ENCODE assay signal across 8 cellular contexts in the genomic region with DNA sequence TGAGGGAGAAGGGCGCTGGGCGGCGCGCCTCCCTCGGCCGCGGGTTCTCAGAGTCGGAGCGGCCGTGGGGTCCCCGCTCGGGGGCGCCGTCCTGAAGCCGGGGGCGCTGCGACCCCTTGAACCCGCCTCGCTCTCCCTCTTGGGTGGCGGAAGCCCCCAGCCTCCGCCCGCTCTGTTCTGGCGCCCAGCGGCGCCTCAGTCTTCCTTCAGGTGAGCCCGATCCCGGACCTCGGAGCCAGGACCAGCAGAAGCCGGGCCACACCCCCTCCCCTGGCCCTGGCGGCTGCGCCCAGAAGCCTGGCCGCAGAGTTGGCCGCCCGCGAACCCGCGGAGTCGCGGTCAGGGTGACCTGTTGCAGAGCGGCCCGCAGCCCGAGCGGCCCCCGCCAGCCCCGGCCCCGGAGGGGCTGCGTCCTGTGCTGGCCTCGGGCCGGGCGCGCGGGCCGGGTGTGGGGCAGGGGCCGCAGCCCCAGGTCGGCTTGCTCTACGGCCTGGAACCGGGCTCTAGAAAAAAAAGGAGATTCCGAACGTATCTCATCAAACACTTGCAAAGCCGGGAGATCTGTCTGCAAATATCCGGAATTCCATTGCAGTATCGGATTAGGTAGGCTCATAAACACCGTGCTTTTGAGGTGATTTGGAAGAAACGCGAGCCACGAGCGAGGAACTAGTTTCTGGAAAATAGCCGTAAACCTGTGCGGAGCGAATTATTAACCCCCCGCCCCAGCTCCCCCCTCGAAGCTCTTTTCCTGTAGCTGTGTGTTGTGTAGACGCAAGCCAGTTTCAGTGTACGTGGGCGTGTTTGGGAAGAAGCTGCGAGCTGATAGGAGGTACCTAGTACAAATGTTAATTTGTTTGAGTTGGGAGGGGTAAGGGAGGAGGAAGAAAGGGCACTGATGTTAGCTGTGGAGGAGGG. TPM values are rescaled to one million over a fixed set of nuclear protein-coding genes. Genes with fewer than 3 reads are reported as not detected.
DNase-seq lines count a peak whose midpoint lies in the region; ATAC-seq and TF ChIP-seq lines count a peak whose summit lies in the region.

No MANE protein-coding gene starts in this region.

- H3K79me2 ChIP-seq in OCI-LY7 (ENCODE audit: insufficient read depth, low read depth, low read length) (peaks cover 66% of the 10 kb centered on the region), fibroblast of lung (ENCODE audit: control insufficient read depth, insufficient read depth, low read length) (peaks cover 46% of the 10 kb centered on the region)

- H3K4me3 Mint-ChIP-seq in Caco-2 (ENCODE audit: unreplicated experiment) (peak overlapping the region; percentile 89), naive B cell (peak overlapping the region; percentile 87 to 100 (median 96))

- H3K36me3 ChIP-seq in Caco-2 (ENCODE audit: control insufficient read depth, insufficient read depth, low read length) (no peaks in the 10 kb centered on the region), OCI-LY7 (ENCODE audit: insufficient read depth, low read length) (peaks cover 51% of the 10 kb centered on the region), fibroblast of lung (ENCODE audit: control insufficient read depth, insufficient read depth, low read length) (no peaks in the 10 kb centered on the region), stomach smooth muscle (ENCODE audit: control insufficient read depth in 2 of 2, insufficient read depth in 2 of 2, low read length in 2 of 2) (no peaks in the 10 kb centered on the region)

- H2AFZ ChIP-seq in OCI-LY7 (ENCODE audit: low read length) (no peak overlapping the region), fibroblast of lung (ENCODE audit: low read length) (peak overlapping the region; percentile 53)

- peaks cover 5% of the 10 kb centered on the region for H3K36me3 Mint-ChIP-seq in Caco-2 (ENCODE audit: insufficient read depth, unreplicated experiment)
- peaks cover 17 to 27% of the 10 kb centered on the region in 2 donors for H3K36me3 Mint-ChIP-seq in naive B cell

- H3K27ac ChIP-seq in OCI-LY7 (ENCODE audit: low read depth, low read length, poor library complexity, severe bottlenecking) (peak overlapping the region; percentile 84), fibroblast of lung (ENCODE audit: insufficient read depth, low read length) (peak overlapping the region; percentile 52), stomach smooth muscle (ENCODE audit: low read length) (no peak overlapping the region)

- no peaks in the 10 kb centered on the region for H3K27me3 Mint-ChIP-seq in Caco-2 (ENCODE audit: insufficient read depth, unreplicated experiment)
- no peaks in the 10 kb centered on the region for H3K27me3 Mint-ChIP-seq in naive B cell

- intact Hi-C loops in Caco-2 (cut with micrococcal nuclease; ENCODE audit: unreplicated experiment) (loop anchor here (1.0 to 2.0 kb wide), 2 partner anchors 71 to 183 kb away; no protein-coding TSS in a partner anchor), OCI-LY7 (cut with micrococcal nuclease; ENCODE audit: unreplicated experiment) (loop anchor here (1.0 to 2.0 kb wide), 6 partner anchors 27 to 303 kb away; no protein-coding TSS in a partner anchor)

- BruUV-seq in Caco-2 (replicated peaks; lab: Mats Ljungman, UMichigan) (TSS peak; percentile 62), OCI-LY7 (replicated peaks; lab: Mats Ljungman, UMichigan) (no TSS peak)

- peak overlapping the region; percentile 86 for H3K27ac Mint-ChIP-seq in Caco-2 (ENCODE audit: unreplicated experiment)
- H3K27ac Mint-ChIP-seq in naive B cell = peak overlapping the region; percentile 80 to 97 (median 94)

- H3K9ac ChIP-seq in fibroblast of lung (ENCODE audit: insufficient read depth, low read length) = peak overlapping the region; percentile 71
- H3K9ac ChIP-seq in stomach smooth muscle (ENCODE audit: low read length in 2 of 2) = peak overlapping the region; percentile 37 to 55

- H3K4me1 Mint-ChIP-seq in Caco-2 (ENCODE audit: low read depth, unreplicated experiment) = peaks cover 6% of the 10 kb centered on the region
- peaks cover 29 to 66% (median 43%) of the 10 kb centered on the region in 3 donors for H3K4me1 Mint-ChIP-seq in naive B cell

- ATAC-seq in GM21367 (IDR thresholded peaks at IDR 0.05; ENCODE audit: unreplicated experiment) = peak; percentile 79
- peak; percentile 68 to 69 for ATAC-seq in naive B cell (ENCODE audit: low read depth in 2 of 2)

- no peaks in the 10 kb centered on the region for H3K9me3 ChIP-seq in Caco-2
- H3K9me3 ChIP-seq in OCI-LY7 (ENCODE audit: low read length) = peaks cover 19% of the 10 kb centered on the region
- no peaks in the 10 kb centered on the region for H3K9me3 ChIP-seq in fibroblast of lung (ENCODE audit: control insufficient read depth, insufficient read depth, low read depth, low read length)
- H3K9me3 ChIP-seq in stomach smooth muscle (ENCODE audit: control insufficient read depth in 2 of 2, low read length in 2 of 2) = no peaks in the 10 kb centered on the region

- H3K4me2 ChIP-seq in OCI-LY7 (ENCODE audit: low read length) (peak overlapping the region; percentile 84), fibroblast of lung (ENCODE audit: extremely low read depth, insufficient read depth, low read length) (peak overlapping the region; percentile 57)

- TF ChIP-seq CTCF in Caco-2 (IDR thresholded peaks at IDR 0.05; ENCODE audit: insufficient read depth in 1 of 2, low read depth in 1 of 2, low read length in 1 of 2, severe bottlenecking in 1 of 2, unreplicated experiment in 1 of 2) (no peak), OCI-LY7 (conservative IDR thresholded peaks at IDR 0.05; ENCODE audit: low read length) (peak; percentile 58), fibroblast of lung (conservative IDR thresholded peaks at IDR 0.05 in 1 of 2, IDR thresholded peaks at IDR 0.05 in 1 of 2; ENCODE audit: low read depth in 1 of 2, low read length in 2 of 2) (peak in 1 of 2 donors; percentile 21)

- H3K27me3 ChIP-seq in Caco-2 (replicated peaks; ENCODE audit: control insufficient read depth, insufficient read depth, low read length) = no peaks in the 10 kb centered on the region
- H3K27me3 ChIP-seq in fibroblast of lung (ENCODE audit: control insufficient read depth, insufficient read depth, low read length) = no peaks in the 10 kb centered on the region
- peaks cover 0 to 5% of the 10 kb centered on the region in 2 donors for H3K27me3 ChIP-seq in stomach smooth muscle (ENCODE audit: control insufficient read depth in 1 of 2, insufficient read depth in 2 of 2, low read length in 2 of 2)

- peak overlapping the region; percentile 89 for H3K4me3 ChIP-seq in Caco-2 (ENCODE audit: low read depth, low read length)
- peak overlapping the region; percentile 92 for H3K4me3 ChIP-seq in OCI-LY7 (ENCODE audit: low read depth, low read length, poor library complexity, severe bottlenecking)
- H3K4me3 ChIP-seq in fibroblast of lung (replicated peaks in 1 of 4; ENCODE audit: control extremely low read depth in 1 of 4, insufficient read depth in 1 of 4, low read depth in 3 of 4, low read length in 4 of 4) = peak overlapping the region; percentile 79 to 91 (median 84)
- peak overlapping the region; percentile 73 to 75 for H3K4me3 ChIP-seq in stomach smooth muscle (ENCODE audit: low read length in 2 of 2)

- DNase-seq in Caco-2 (peak; percentile 83 to 93), HT-29 (ENCODE audit: low spot score) (peak; percentile 89), OCI-LY7 (ENCODE audit: low spot score) (peak; percentile 95), fibroblast of lung (ENCODE audit: low read depth in 2 of 2) (peak; percentile 74 to 92), naive B cell (peak; percentile 77)
- DNase-seq in activated T-helper 1 cell treated with anti-CD3 and anti-CD28 coated beads, Interleukin-2, amount 50 U/mL, for 16 hours (ENCODE audit: low read depth in 1 of 2, low spot score in 1 of 2) = peak; percentile 10 to 16

- H3K4me1 ChIP-seq in Caco-2 (peaks cover 10% of the 10 kb centered on the region; the same call in 1 of the 2 replicates), OCI-LY7 (ENCODE audit: insufficient read depth, low read length, poor library complexity, severe bottlenecking) (peaks cover 32% of the 10 kb centered on the region), fibroblast of lung (ENCODE audit: control insufficient read depth, extremely low read depth, insufficient read depth, low read length) (no peaks in the 10 kb centered on the region), stomach smooth muscle (ENCODE audit: control insufficient read depth, insufficient read depth, low read length) (peaks cover 2% of the 10 kb centered on the region)

- CTCF ChIA-PET in Caco-2 (lab: Charles Lee) (interaction anchor here (0.6 to 3.2 kb wide), 10 partner anchors 27 to 277 kb away, joined by 3 to 23 read pairs (median 4); no protein-coding TSS in a partner anchor), OCI-LY7 (lab: Charles Lee; ENCODE audit: unreplicated experiment) (interaction anchor here (0.5 to 1.1 kb wide), 8 partner anchors 62 to 277 kb away, joined by 3 to 10 read pairs (median 4); no protein-coding TSS in a partner anchor)

- POLR2A ChIA-PET in Caco-2 (lab: Charles Lee) = interaction anchor here (0.6 to 1.3 kb wide), 11 partner anchors 9 to 511 kb away, joined by 3 to 12 read pairs (median 5); no protein-coding TSS in a partner anchor
- POLR2A ChIA-PET in OCI-LY7 (lab: Charles Lee) = interaction anchor here (0.5 to 5.3 kb wide), 29 partner anchors 8 to 443 kb away, joined by 3 to 108 read pairs (median 5); no protein-coding TSS in a partner anchor

- H4K20me1 ChIP-seq in OCI-LY7 (ENCODE audit: insufficient read depth, low read length) (peaks cover 8% of the 10 kb centered on the region; the same call in 1 of the 2 replicates), fibroblast of lung (ENCODE audit: control insufficient read depth, extremely low read depth, insufficient read depth, low read length) (no peaks in the 10 kb centered on the region)

- no peaks in the 10 kb centered on the region for H3K9me2 ChIP-seq in OCI-LY7 (ENCODE audit: insufficient read depth, low read length)

- H3K9me3 Mint-ChIP-seq in Caco-2 (ENCODE audit: unreplicated experiment) (no peaks in the 10 kb centered on the region), naive B cell (peaks cover 0 to 3% (median 0%) of the 10 kb centered on the region in 7 donors)

RNA-seq across cellular contexts. Expression of gene RALGPS2, which starts 0.8 kb away (rescaled TPM):
- total RNA-seq in Caco-2 (2022) (26.1 and 38.6 TPM in 2 replicates), OCI-LY7 (2022) (91.6 and 94.5 TPM in 2 replicates), fibroblast of lung (59.6 and 69.7 TPM in 2 replicates)
- total RNA-seq in HT-29 (2014; rRNA removed; shearing (Covaris generic)) = 11.3 and 11.6 TPM in 2 replicates
- 74.8 and 102 TPM in 2 replicates for total RNA-seq in OCI-LY7 (2014; rRNA removed; shearing (Covaris generic))
- polyA plus RNA-seq in fibroblast of lung (26.1 and 53.8 TPM in 2 replicates), naive B cell (ENCODE audit: low read depth in 6 of 6) (100 to 1,000 TPM in 5 of 6 donors, 10 to 100 TPM in 1; 90.9 to 349 (median 298) TPM)
- 20.3 and 38.7 TPM in 2 replicates for polyA plus RNA-seq in fibroblast of lung (2012)
- polyA minus RNA-seq in fibroblast of lung (ENCODE audit: low replicate concordance) = 20.2 and 23.6 TPM in 2 replicates

Comparison
In these comparisons a context has a peak if more than half of its experiments do, and no peak if none do; other contexts are left out.
1. DNase-seq: peak in every context shown above with its lines; median percentile 95 in OCI-LY7; 89 in HT-29; 88 in Caco-2; 83 in fibroblast of lung; 77 in naive B cell; 13 in activated T-helper 1 cell treated with anti-CD3 and anti-CD28 coated beads, Interleukin-2, amount 50 U/mL, for 16 hours.